Comparison of ENCODE assay signal across 8 cellular contexts in genomic region chr1:224203243-224204016, GRCh38. TPM values are rescaled to one million over a fixed set of nuclear protein-coding genes. Genes with fewer than 3 reads are reported as not detected.
DNase-seq lines count a peak whose midpoint lies in the region; ATAC-seq and TF ChIP-seq lines count a peak whose summit lies in the region.

No MANE protein-coding gene starts in this region.

- no peak overlapping the region; the same call in 1 of the 2 replicates for H3K9ac ChIP-seq in HUES48 (ENCODE audit: low read depth, low read length)

- H3K36me3 ChIP-seq in HUES48 (ENCODE audit: control insufficient read depth, insufficient read depth, low read length), result no peaks in the 10 kb centered on the region
- no peaks in the 10 kb centered on the region for H3K36me3 ChIP-seq in body of pancreas (replicated peaks in 1 of 2; ENCODE audit: insufficient read depth in 1 of 2, low read depth in 2 of 2)
- H3K36me3 ChIP-seq in mesodermal cell (ENCODE audit: control insufficient read depth, insufficient read depth, low read length), result no peaks in the 10 kb centered on the region

- DNase-seq in AG08395 (ENCODE audit: low spot score), result peak; percentile 62
- DNase-seq in body of pancreas, result peak in 3 of 4 donors; percentile 58 to 66 (median 58)
- DNase-seq in cerebellar nuclear complex (lab: John Stamatoyannopoulos, UW), result no peak

- H3K9me3 ChIP-seq in HUES48 (ENCODE audit: control insufficient read depth, insufficient read depth, low read length) (no peaks in the 10 kb centered on the region), body of pancreas (no peaks in the 10 kb centered on the region), mesodermal cell (ENCODE audit: control insufficient read depth, low read length) (no peaks in the 10 kb centered on the region)

- H3K4me1 ChIP-seq in HUES48 (ENCODE audit: control insufficient read depth, insufficient read depth, low read length) (peaks cover 16% of the 10 kb centered on the region), body of pancreas (peaks cover 10% of the 10 kb centered on the region), mesodermal cell (ENCODE audit: control insufficient read depth, insufficient read depth, low read length, poor library complexity, severe bottlenecking) (peaks cover 24% of the 10 kb centered on the region)

- ATAC-seq in GM19395 (IDR thresholded peaks at IDR 0.05; ENCODE audit: unreplicated experiment), result peak; percentile 82
- ATAC-seq in body of pancreas, result no peak
- ATAC-seq in GM18519 (IDR thresholded peaks at IDR 0.05; ENCODE audit: low FRiP score, unreplicated experiment), result no peak
- no peak for ATAC-seq in HG02970 (IDR thresholded peaks at IDR 0.05; ENCODE audit: low FRiP score, unreplicated experiment)

- intact Hi-C loops in body of pancreas (cut with DNase I), result no loop called here

- no peak for TF ChIP-seq POLR2A in body of pancreas (IDR thresholded peaks at IDR 0.05)

- TF ChIP-seq CTCF in body of pancreas (IDR thresholded peaks at IDR 0.05), result no peak

- H3K27me3 ChIP-seq in HUES48 (ENCODE audit: control insufficient read depth, insufficient read depth, low read length) (no peaks in the 10 kb centered on the region), body of pancreas (no peaks in the 10 kb centered on the region)

- H3K4me3 ChIP-seq in HUES48 (ENCODE audit: low read depth, low read length) (no peak overlapping the region), body of pancreas (no peak overlapping the region), mesodermal cell (ENCODE audit: extremely low read depth, insufficient read depth, low read length, poor library complexity, severe bottlenecking) (no peak overlapping the region)

- H3K27ac ChIP-seq in HUES48 (ENCODE audit: low read depth, low read length) (peak overlapping the region; percentile 78), body of pancreas (peak overlapping the region in 1 of 4 donors; percentile 50), mesodermal cell (ENCODE audit: low read depth, low read length, severe bottlenecking) (peak overlapping the region; percentile 33)

- 51 to 60% methylated on average over 7 to 8 of the region's 8 CpGs for WGBS in body of pancreas, 2 donors
- WGBS in mesodermal cell (ENCODE audit: insufficient coverage in 2 of 2), 2 experiments, result 44 to 55% methylated on average over 5 to 6 of the region's 8 CpGs

RNA-seq across cellular contexts. Expression of gene DEGS1, which starts 20.4 kb away (rescaled TPM):
- 10 to 100 TPM; 16.3 to 18.5 TPM for total RNA-seq in body of pancreas
- 71.0 TPM for polyA plus RNA-seq in mesodermal cell (2013, experiment 1 of 2)
- polyA plus RNA-seq in mesodermal cell (2013, experiment 2 of 2), result 70.0 TPM

Comparison
In these comparisons a context has a peak if more than half of its experiments do, and no peak if none do; other contexts are left out.
1. DNase-seq: peak in AG08395 (single experiment) and body of pancreas (3 of 4); none in cerebellar nuclear complex (0 of 2).